In the genomic region with DNA sequence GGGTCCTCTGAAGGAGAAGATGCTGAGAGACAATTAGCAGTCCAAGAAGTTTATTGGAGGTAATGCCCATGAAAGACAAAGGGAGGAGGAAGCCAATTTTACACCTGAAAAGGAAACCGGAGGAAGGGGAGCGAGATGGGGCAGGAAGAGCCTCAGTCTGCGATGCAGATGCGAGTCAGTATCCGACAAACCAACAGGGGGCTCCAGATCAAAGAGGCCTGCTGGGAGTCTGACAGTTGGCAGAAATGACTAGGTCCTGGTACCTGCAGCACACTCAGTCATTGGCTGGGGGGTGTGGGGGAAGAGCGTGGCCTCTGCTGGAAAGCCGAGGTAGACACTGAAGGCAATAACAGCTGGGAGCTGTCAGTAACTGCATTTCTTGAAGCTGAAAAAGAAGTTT, we compare ENCODE assay signal across 9 cellular contexts.
DNase-seq lines count a peak whose midpoint lies in the region; ATAC-seq and TF ChIP-seq lines count a peak whose summit lies in the region.
"Had no signal": no experiment of that assay in that cellular context is flagged by ENCODE, and none has a peak within 500 bp of the region (broad histone marks: within the 10 kb centered on the region; RNA-seq: fewer than 3 reads in every experiment).

No MANE protein-coding gene starts in this region.

- no peak overlapping the region for H3K4me3 ChIP-seq in GM12864 (ENCODE audit: low read depth, low read length)
- no peak overlapping the region for H3K4me3 ChIP-seq in brain microvascular endothelial cell (ENCODE audit: low read depth, low read length)
- H3K4me3 ChIP-seq in dorsolateral prefrontal cortex: no peak overlapping the region
- no peak overlapping the region for H3K4me3 ChIP-seq in mesenchymal stem cell (ENCODE audit: insufficient read depth in 1 of 2, low read depth in 1 of 2, low read length in 2 of 2)
- H3K4me3 ChIP-seq in lower lobe of right lung: no peak overlapping the region

- no peak for DNase-seq in GM12864 (ENCODE audit: low read depth)
- DNase-seq in GM19240 (ENCODE audit: insufficient read length, low spot score): peak; percentile 3
- DNase-seq in brain microvascular endothelial cell: no peak
- no peak for DNase-seq in dorsolateral prefrontal cortex
- no peak for DNase-seq in mesenchymal stem cell
- DNase-seq in COR-L47 (lab: John Stamatoyannopoulos, UW): no peak
- no peak for DNase-seq in lower lobe of right lung
- DNase-seq: NCI-H146 had no signal

- H3K9me3 ChIP-seq in mesenchymal stem cell (ENCODE audit: control insufficient read depth, low read length) (peaks cover 4% of the 10 kb centered on the region), lower lobe of right lung (no peaks in the 10 kb centered on the region)

- no peak overlapping the region for H2AK5ac ChIP-seq in mesenchymal stem cell (ENCODE audit: low read length, severe bottlenecking)

- H3K27me3 ChIP-seq in brain microvascular endothelial cell (replicated peaks) (no peaks in the 10 kb centered on the region), dorsolateral prefrontal cortex (peaks cover 0 to 5% (median 0%) of the 10 kb centered on the region in 45 donors), mesenchymal stem cell (ENCODE audit: control insufficient read depth in 1 of 2, insufficient read depth in 1 of 2, low read length in 2 of 2) (no peaks in the 10 kb centered on the region), lower lobe of right lung (ENCODE audit: low read depth) (no peaks in the 10 kb centered on the region)

- H3K27ac ChIP-seq in brain microvascular endothelial cell: no peak overlapping the region
- no peak overlapping the region for H3K27ac ChIP-seq in dorsolateral prefrontal cortex
- no peak overlapping the region for H3K27ac ChIP-seq in mesenchymal stem cell (ENCODE audit: low read length, poor library complexity, severe bottlenecking)
- no peak overlapping the region for H3K27ac ChIP-seq in lower lobe of right lung

- no peak overlapping the region for H3K18ac ChIP-seq in mesenchymal stem cell (ENCODE audit: low read depth in 1 of 2, low read length in 2 of 2)

- 26% methylated on average over 7 of the region's 7 CpGs for WGBS in mesenchymal stem cell

- no peak overlapping the region for H2BK120ac ChIP-seq in mesenchymal stem cell (ENCODE audit: low read depth, low read length)

- no peaks in the 10 kb centered on the region for H3K79me1 ChIP-seq in mesenchymal stem cell (replicated peaks; ENCODE audit: low read length, poor library complexity, severe bottlenecking)

- no peak overlapping the region for H3K9ac ChIP-seq in mesenchymal stem cell (ENCODE audit: low read length)

- no peak overlapping the region for H4K8ac ChIP-seq in mesenchymal stem cell (ENCODE audit: low read length)

- intact Hi-C loops in dorsolateral prefrontal cortex (cut with DNase I) (no loop called here), lower lobe of right lung (cut with DNase I) (no loop called here)

- no peak overlapping the region for H3K4ac ChIP-seq in mesenchymal stem cell (ENCODE audit: low read depth in 1 of 2, low read length in 2 of 2)

- no peak overlapping the region for H3K14ac ChIP-seq in mesenchymal stem cell (ENCODE audit: low read length in 2 of 2)

- H4K91ac ChIP-seq in mesenchymal stem cell (ENCODE audit: low read length): no peak overlapping the region

- no peaks in the 10 kb centered on the region for H3K4me1 ChIP-seq in mesenchymal stem cell (ENCODE audit: control insufficient read depth, insufficient read depth, low read depth, low read length)
- no peaks in the 10 kb centered on the region for H3K4me1 ChIP-seq in lower lobe of right lung

- no peak overlapping the region for H2AFZ ChIP-seq in mesenchymal stem cell (ENCODE audit: low read depth, low read length)

- in situ Hi-C loops in brain microvascular endothelial cell (cut with HindIII; ENCODE audit: low pct_ligation_motif_present, low sequenced_read_pairs): no loop called here

- no peak overlapping the region for H2BK5ac ChIP-seq in mesenchymal stem cell (ENCODE audit: low read depth, low read length, poor library complexity, severe bottlenecking)

- no peak overlapping the region for H3K23ac ChIP-seq in mesenchymal stem cell (ENCODE audit: low read length in 2 of 2)

- ATAC-seq in HG03060 (IDR thresholded peaks at IDR 0.05; ENCODE audit: low read depth, unreplicated experiment) (peak; percentile 44), lower lobe of right lung (no peak)

- H3K36me3 ChIP-seq in brain microvascular endothelial cell (replicated peaks): no peaks in the 10 kb centered on the region
- no peaks in the 10 kb centered on the region for H3K36me3 ChIP-seq in mesenchymal stem cell (ENCODE audit: control insufficient read depth in 1 of 2, insufficient read depth in 2 of 2, low read depth in 1 of 2, low read length in 2 of 2)
- no peaks in the 10 kb centered on the region for H3K36me3 ChIP-seq in lower lobe of right lung

- H2BK15ac ChIP-seq in mesenchymal stem cell (ENCODE audit: low read depth, poor library complexity, severe bottlenecking): no peak overlapping the region

- H3K4me2 ChIP-seq in mesenchymal stem cell (ENCODE audit: low read length, poor library complexity, severe bottlenecking): no peak overlapping the region

- TF ChIP-seq CTCF in GM12864 (IDR thresholded peaks at IDR 0.05; ENCODE audit: low read depth, low read length, missing control alignments) (peak; percentile 59), brain microvascular endothelial cell (IDR thresholded peaks at IDR 0.05; ENCODE audit: low read depth, low read length, missing control alignments) (peak; percentile 42), dorsolateral prefrontal cortex (IDR thresholded peaks at IDR 0.05 in 54 of 56, conservative IDR thresholded peaks at IDR 0.05 in 2 of 56; ENCODE audit: low read depth in 1 of 56, partially characterized antibody in 56 of 56) (no peak), lower lobe of right lung (IDR thresholded peaks at IDR 0.05) (no peak)

- no peak overlapping the region for H2BK12ac ChIP-seq in mesenchymal stem cell (ENCODE audit: low read length in 2 of 2)

Comparison
In these comparisons a context has a peak if more than half of its experiments do, and no peak if none do; other contexts are left out.
1. CTCF ChIP-seq: peak in GM12864 (single experiment) and brain microvascular endothelial cell (single experiment); none in dorsolateral prefrontal cortex (0 of 56) and lower lobe of right lung (single experiment).